ENCODE assay signal across 8 cellular contexts in the genomic region with DNA sequence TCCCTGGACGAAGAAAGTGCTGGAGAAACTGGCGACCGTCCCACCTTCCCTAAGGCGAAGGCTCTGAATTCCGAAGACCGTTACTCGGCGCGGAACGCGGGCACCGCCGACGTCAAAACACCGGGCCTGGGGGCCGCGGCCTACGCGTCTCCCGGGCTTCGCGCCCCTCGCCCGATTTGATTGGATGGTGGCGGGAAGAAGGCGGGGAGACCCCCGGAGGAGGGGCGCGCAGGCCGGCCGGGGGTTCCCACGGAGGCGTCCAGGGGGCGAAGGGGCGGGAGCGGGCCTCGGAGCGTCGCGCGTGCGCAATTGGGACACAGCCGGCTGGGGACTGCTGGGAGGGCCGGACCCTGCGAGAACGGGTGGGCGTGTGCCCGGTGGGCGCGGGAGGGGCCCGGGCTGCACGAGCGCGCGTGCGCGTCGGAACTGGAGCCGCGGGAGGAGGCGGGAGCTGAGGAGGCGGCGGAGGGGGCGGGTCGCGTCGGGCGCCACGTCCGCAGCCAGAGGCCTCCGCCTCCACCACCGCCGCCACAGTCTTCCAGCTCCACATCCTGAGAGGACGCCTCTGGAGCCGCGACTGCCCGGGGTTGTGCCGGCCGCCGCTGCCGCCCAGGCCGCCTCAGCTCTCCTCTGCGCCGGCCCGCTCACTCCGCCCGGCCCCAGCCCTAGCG. TPM values are rescaled to one million over a fixed set of nuclear protein-coding genes. Genes with fewer than 3 reads are reported as not detected.
DNase-seq lines count a peak whose midpoint lies in the region; ATAC-seq and TF ChIP-seq lines count a peak whose summit lies in the region.

TSS of gene TMEM263 (plus strand) at position 531 of the 671 bp plus-strand sequence. CDS start 11,210 bp downstream, outside the sequence.

- peaks cover 19 to 41% (median 28%) of the 10 kb centered on the region in 4 donors for H3K4me1 Mint-ChIP-seq in CD4-positive, CD25-positive, alpha-beta regulatory T cell

- peak within 1 kb of the TSS; percentile 94 to 97 (median 95) for H3K27ac Mint-ChIP-seq in CD4-positive, CD25-positive, alpha-beta regulatory T cell

- H3K9me3 Mint-ChIP-seq in CD4-positive, CD25-positive, alpha-beta regulatory T cell, result peaks cover 0 to 2% (median 0%) of the 10 kb centered on the region in 7 donors

- no peaks in the 10 kb centered on the region for H3K27me3 ChIP-seq in CD4-positive, CD25-positive, alpha-beta regulatory T cell (ENCODE audit: control insufficient read depth, insufficient read depth, low read length)
- no peaks in the 10 kb centered on the region for H3K27me3 ChIP-seq in lung (ENCODE audit: control insufficient read depth, insufficient read depth)

- H3K27me3 Mint-ChIP-seq in CD4-positive, CD25-positive, alpha-beta regulatory T cell, result peaks cover under 1% of the 10 kb centered on the region

- no peaks in the 10 kb centered on the region for H3K36me3 Mint-ChIP-seq in CD4-positive, CD25-positive, alpha-beta regulatory T cell

- no peak for TF ChIP-seq CTCF in lung (IDR thresholded peaks at IDR 0.05; ENCODE audit: control extremely low read depth, extremely low read depth)

- H3K4me1 ChIP-seq in CD4-positive, CD25-positive, alpha-beta regulatory T cell (ENCODE audit: control insufficient read depth, insufficient read depth, low read length, poor library complexity, severe bottlenecking), result peaks cover 29% of the 10 kb centered on the region
- peaks cover 2 to 5% of the 10 kb centered on the region in 2 donors for H3K4me1 ChIP-seq in lung (ENCODE audit: control insufficient read depth in 2 of 2, insufficient read depth in 2 of 2, low read length in 2 of 2)

- peak within 1 kb of the TSS; percentile 94 for H3K4me3 ChIP-seq in CD4-positive, CD25-positive, alpha-beta regulatory T cell (ENCODE audit: low read depth, low read length)
- H3K4me3 ChIP-seq in lung, result peak within 1 kb of the TSS; percentile 98

- H3K9me3 ChIP-seq in CD4-positive, CD25-positive, alpha-beta regulatory T cell (ENCODE audit: control insufficient read depth in 2 of 2, low read length in 2 of 2), result no peaks in the 10 kb centered on the region
- no peaks in the 10 kb centered on the region for H3K9me3 ChIP-seq in lung (ENCODE audit: control insufficient read depth in 2 of 2, insufficient read depth in 1 of 2, low read length in 1 of 2)

- DNase-seq in CD4-positive, CD25-positive, alpha-beta regulatory T cell, result peak; percentile 87 to 93 (median 87)
- DNase-seq in NCI-H748 treated with DMSO at 0.1 percent for 48 hours (lab: John Stamatoyannopoulos, UW), result peak; percentile 89
- DNase-seq in activated CD8-positive, alpha-beta memory T cell treated with anti-CD3 and anti-CD28 coated beads for 1 hour (ENCODE audit: extremely low read depth in 1 of 2, low read depth in 1 of 2), result peak; percentile 79 to 86
- DNase-seq in effector CD4-positive, alpha-beta T cell, result peak; percentile 81
- peak; percentile 91 for DNase-seq in lung (ENCODE audit: low spot score)
- DNase-seq in stimulated activated CD4-positive, alpha-beta T cell treated with anti-CD3 and anti-CD28 coated beads, TNF-alpha, amount 100 ng/mL, for 24 hours (ENCODE audit: low read depth in 3 of 3), result peak; percentile 77 to 88 (median 77)

- no peaks in the 10 kb centered on the region for H3K36me3 ChIP-seq in CD4-positive, CD25-positive, alpha-beta regulatory T cell (ENCODE audit: control insufficient read depth, insufficient read depth, low read length)
- H3K36me3 ChIP-seq in lung (ENCODE audit: control insufficient read depth in 2 of 2, insufficient read depth in 2 of 2, low read length in 2 of 2), result no peaks in the 10 kb centered on the region

- H3K27ac ChIP-seq in CD4-positive, CD25-positive, alpha-beta regulatory T cell (ENCODE audit: insufficient read depth, low read length, poor library complexity, severe bottlenecking), result peak within 1 kb of the TSS; percentile 88
- H3K27ac ChIP-seq in lung (ENCODE audit: low read depth in 1 of 2, low read length in 1 of 2), result peak within 1 kb of the TSS; percentile 99 to 100

- 0 to 1% methylated on average over 58 to 88 of the region's 88 CpGs for WGBS in lung, 2 donors

- peak; percentile 87 for ATAC-seq in CD4-positive, CD25-positive, alpha-beta regulatory T cell (ENCODE audit: low read depth in 2 of 2)
- ATAC-seq in GM19395 (IDR thresholded peaks at IDR 0.05; ENCODE audit: unreplicated experiment) (peak; percentile 71), HG03558 (IDR thresholded peaks at IDR 0.05; ENCODE audit: extremely low read depth, unreplicated experiment) (peak; percentile 63), lung (ENCODE audit: insufficient read depth, low FRiP score) (peak; percentile 94)

- H3K4me3 Mint-ChIP-seq in CD4-positive, CD25-positive, alpha-beta regulatory T cell, result peak within 1 kb of the TSS; percentile 93 to 97 (median 96)

RNA-seq across cellular contexts. Expression of gene TMEM263, which starts in this region (rescaled TPM):
- 33.2 TPM for total RNA-seq in CD4-positive, CD25-positive, alpha-beta regulatory T cell
- 10 to 100 TPM; 27.3 to 37.8 (median 33.1) TPM for polyA plus RNA-seq in CD4-positive, CD25-positive, alpha-beta regulatory T cell
- 10 to 100 TPM; 32.2 to 73.9 TPM for total RNA-seq in lung
- polyA plus RNA-seq in lung, result 10 to 100 TPM in 1 of 2 donors, 1 to 10 TPM in 1; 9.6 to 12.3 TPM

Comparison
In these comparisons a context has a peak if more than half of its experiments do, and no peak if none do; other contexts are left out.
1. Peak in every context shown above with its lines: DNase-seq, ATAC-seq, H3K4me3 ChIP-seq and H3K27ac ChIP-seq.